In the genomic region with DNA sequence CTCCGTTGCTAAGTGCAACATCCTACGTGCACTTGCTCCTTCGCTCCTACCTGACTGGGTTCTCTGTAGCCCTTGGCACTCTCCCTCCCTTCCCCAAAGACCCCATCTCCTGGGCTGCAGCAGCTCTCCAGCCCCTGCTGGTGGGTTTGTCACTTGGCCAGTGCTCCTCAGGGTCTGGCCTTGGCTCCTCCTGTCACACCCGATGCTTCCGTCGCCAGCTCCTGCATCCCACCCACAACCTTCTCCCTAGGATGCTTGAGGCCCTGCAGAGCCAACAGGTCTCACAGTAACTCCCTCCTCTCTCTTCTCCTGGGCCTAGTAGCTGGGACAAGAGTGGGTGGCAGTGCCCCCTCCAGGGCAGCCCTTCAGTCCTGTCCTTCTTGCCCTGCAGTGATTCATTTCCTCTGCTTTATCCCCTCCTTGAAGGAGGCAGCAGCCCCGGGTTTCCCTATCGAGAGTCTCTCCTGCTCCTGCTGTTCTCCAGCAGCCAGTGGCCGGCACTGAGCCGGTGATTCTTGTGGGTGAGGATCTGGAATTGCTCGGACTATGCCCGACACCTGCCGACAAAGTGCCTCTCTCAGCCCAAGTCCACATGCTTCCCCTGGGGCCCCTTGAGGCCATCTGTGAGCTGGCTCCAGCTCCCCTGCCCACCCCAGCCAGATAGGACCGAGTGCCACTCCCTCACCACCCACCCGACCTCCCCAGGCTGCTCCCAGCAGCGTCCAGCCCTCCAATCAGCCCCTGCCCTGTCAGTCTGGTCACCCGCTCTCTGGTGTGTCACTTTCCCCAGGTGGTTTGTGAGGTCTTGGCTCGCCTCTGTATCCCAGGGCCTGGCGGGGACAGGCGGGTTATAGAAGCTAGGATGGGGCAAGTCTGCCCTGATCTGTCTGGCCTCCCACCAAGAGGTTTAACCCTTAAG, we compare ENCODE assay signal across 8 cellular contexts. TPM values are rescaled to one million over a fixed set of nuclear protein-coding genes. Genes with fewer than 3 reads are reported as not detected.
DNase-seq lines count a peak whose midpoint lies in the region; ATAC-seq, FAIRE-seq and TF ChIP-seq lines count a peak whose summit lies in the region.

No MANE protein-coding gene starts in this region.

- intact Hi-C loops in CD4-positive, alpha-beta T cell (cut with DNase I, micrococcal nuclease) = no loop called here
- intact Hi-C loops in GM12878 (cut with micrococcal nuclease; ENCODE audit: unreplicated experiment) = no loop called here
- intact Hi-C loops in right lobe of liver (cut with DNase I) = loop anchor here (10.0 kb wide), 2 partner anchors 231 to 321 kb away; no protein-coding TSS in a partner anchor

- no peaks in the 10 kb centered on the region for H3K9me3 ChIP-seq in CD4-positive, alpha-beta T cell (ENCODE audit: control insufficient read depth, low read length)
- H3K9me3 ChIP-seq in GM12878 (replicated peaks; ENCODE audit: control insufficient read depth, insufficient read depth, low read length) (peaks cover 3% of the 10 kb centered on the region; the same call in 2 of the 3 replicates), right lobe of liver (no peaks in the 10 kb centered on the region)

- H3K4me1 Mint-ChIP-seq in CD4-positive, alpha-beta T cell (ENCODE audit: low read depth) = peaks cover 12% of the 10 kb centered on the region

- H3K27me3 ChIP-seq in CD4-positive, alpha-beta T cell (ENCODE audit: control insufficient read depth, insufficient read depth, low read length) = no peaks in the 10 kb centered on the region
- no peaks in the 10 kb centered on the region for H3K27me3 ChIP-seq in GM12878 (replicated peaks in 1 of 2; ENCODE audit: control insufficient read depth in 2 of 2, insufficient read depth in 2 of 2, low read length in 1 of 2)
- no peaks in the 10 kb centered on the region for H3K27me3 ChIP-seq in right lobe of liver

- POLR2A ChIA-PET in CD4-positive, alpha-beta T cell (lab: Charles Lee) = interaction anchor here (1.8 kb wide), 1 partner anchor 17 kb away, joined by 4 read pairs; the partner anchor contains the start of gene CARHSP1
- POLR2A ChIA-PET in GM12878 (lab: Charles Lee) = interaction anchor here (0.6 kb wide), 1 partner anchor 86 kb away, joined by 4 read pairs; no protein-coding TSS in a partner anchor

- RAD21 ChIA-PET in GM12878 (lab: Charles Lee; ENCODE audit: unreplicated experiment) = interaction anchor here (0.6 to 1.9 kb wide), 4 partner anchors 51 to 249 kb away, joined by 3 to 5 read pairs (median 3); no protein-coding TSS in a partner anchor

- CTCF ChIA-PET in CD4-positive, alpha-beta T cell (lab: Charles Lee) = interaction anchor here (1.7 kb wide), 1 partner anchor 88 kb away, joined by 8 read pairs; the partner anchor contains the start of genes PMM2 and TMEM186
- CTCF ChIA-PET in GM12878 (lab: Yijun Ruan, JAX) = interaction anchor here (1.0 to 1.7 kb wide), 3 partner anchors 15 to 224 kb away, joined by 3 to 4 read pairs (median 4); no protein-coding TSS in a partner anchor

- no peak overlapping the region for H3K27ac ChIP-seq in CD4-positive, alpha-beta T cell (ENCODE audit: low read depth, low read length)
- H3K27ac ChIP-seq in GM12878 (ENCODE audit: control insufficient read depth, insufficient read depth) (no peak overlapping the region), right lobe of liver (no peak overlapping the region)

- DNase-seq in CD4-positive, alpha-beta T cell = no peak
- DNase-seq in HT-29 (ENCODE audit: low spot score) = peak; percentile 34
- DNase-seq in GM12878 (ENCODE audit: low read depth, low spot score) = no peak
- DNase-seq in right lobe of liver = peak in 2 of 3 donors; percentile 34 to 56
- DNase-seq in NCI-H526 treated with DMSO at 0.1 percent for 48 hours (lab: John Stamatoyannopoulos, UW) = no peak
- no peak for DNase-seq in NK-92 treated with Interleukin-12 subunit alpha and Interleukin-12 subunit beta, amount 100 ng/mL, for 24 hours (lab: John Stamatoyannopoulos, UW)

- peaks cover 14% of the 10 kb centered on the region for H3K4me1 ChIP-seq in GM12878 (ENCODE audit: control insufficient read depth, insufficient read depth, low read length)
- H3K4me1 ChIP-seq in right lobe of liver = no peaks in the 10 kb centered on the region

- no peak overlapping the region for H3K4me2 ChIP-seq in GM12878 (ENCODE audit: control insufficient read depth, insufficient read depth)

- peak overlapping the region; percentile 40 for H3K27ac Mint-ChIP-seq in CD4-positive, alpha-beta T cell

- no peak for FAIRE-seq in GM12878 (lab: Jason Lieb, UNC)

- H3K27me3 Mint-ChIP-seq in CD4-positive, alpha-beta T cell = peaks cover 9% of the 10 kb centered on the region

- H3K36me3 Mint-ChIP-seq in CD4-positive, alpha-beta T cell (ENCODE audit: low read depth) = peaks cover 15% of the 10 kb centered on the region

- WGBS in GM12878 (ENCODE audit: insufficient coverage, insufficient replicate concordance, low lambda C conversion rate, missing lambda C conversion rate) = 26% methylated on average over 20 of the region's 20 CpGs
- 18% methylated on average over 13 of the region's 20 CpGs for WGBS in right lobe of liver (ENCODE audit: insufficient coverage, low coverage, low lambda C conversion rate, missing lambda C conversion rate)

- H3K79me2 ChIP-seq in GM12878 (ENCODE audit: control insufficient read depth, insufficient read depth, low read length) = peaks cover 10% of the 10 kb centered on the region

- H3K4me3 ChIP-seq in GM12878 (no peak overlapping the region), right lobe of liver (no peak overlapping the region)

- TF ChIP-seq POLR2A in GM12878 (IDR thresholded peaks at IDR 0.05; ENCODE audit: low read depth, low read length) = peak; percentile 48
- no peak for TF ChIP-seq POLR2A in right lobe of liver (IDR thresholded peaks at IDR 0.05)

- H3K9ac ChIP-seq in GM12878 (ENCODE audit: control insufficient read depth, insufficient read depth, low read length) = no peak overlapping the region

- peaks cover 11 to 25% of the 10 kb centered on the region in 2 experiments for H3K36me3 ChIP-seq in GM12878 (ENCODE audit: control insufficient read depth in 2 of 2, insufficient read depth in 2 of 2, low read length in 1 of 2)
- H3K36me3 ChIP-seq in right lobe of liver = peaks cover 0 to 6% (median under 1%) of the 10 kb centered on the region in 4 donors

- in situ Hi-C loops in GM12878 (cut with MboI) = no loop called here

- no peak for TF ChIP-seq EP300 in GM12878 (IDR thresholded peaks at IDR 0.05; ENCODE audit: borderline replicate concordance in 1 of 2, control insufficient read depth in 1 of 2, low read depth in 2 of 2, low read length in 2 of 2)

- TF ChIP-seq CTCF in CD4-positive, alpha-beta T cell (IDR thresholded peaks at IDR 0.05) = no peak
- TF ChIP-seq CTCF in GM12878 (IDR thresholded peaks at IDR 0.05 in 2 of 3, conservative IDR thresholded peaks at IDR 0.05 in 1 of 3; ENCODE audit: control insufficient read depth in 2 of 3, extremely low read depth in 1 of 3, insufficient read depth in 1 of 3, low read depth in 3 of 3, low read length in 3 of 3) (no peak), right lobe of liver (IDR thresholded peaks at IDR 0.05) (no peak)

- no peak for ATAC-seq in CD4-positive, alpha-beta T cell (ENCODE audit: poor library complexity)
- ATAC-seq in GM12878 = peak; percentile 34
- peak; percentile 43 to 56 (median 54) for ATAC-seq in right lobe of liver
- ATAC-seq in HG02678 (IDR thresholded peaks at IDR 0.05; ENCODE audit: unreplicated experiment) = no peak
- ATAC-seq in GM19463 (IDR thresholded peaks at IDR 0.05; ENCODE audit: unreplicated experiment) = no peak

- BruUV-seq in GM12878 (replicated peaks; lab: Mats Ljungman, UMichigan) = no TSS peak

- SMC1A ChIA-PET in GM12878 (lab: Charles Lee; ENCODE audit: uncharacterized antibody, unreplicated experiment) = interaction anchor here (1.5 kb wide), 1 partner anchor 15 kb away, joined by 3 read pairs; no protein-coding TSS in a partner anchor

- no peaks in the 10 kb centered on the region for H4K20me1 ChIP-seq in GM12878 (ENCODE audit: control insufficient read depth, insufficient read depth)

- H3K4me3 Mint-ChIP-seq in CD4-positive, alpha-beta T cell = no peak overlapping the region

- H3K9me3 Mint-ChIP-seq in CD4-positive, alpha-beta T cell = no peaks in the 10 kb centered on the region

- no peak overlapping the region for H2AFZ ChIP-seq in GM12878 (ENCODE audit: control insufficient read depth, low read depth, low read length)

- TF ChIP-seq RAD21 in GM12878 (IDR thresholded peaks at IDR 0.05; ENCODE audit: insufficient read depth, low read depth, low read length) = no peak

RNA-seq across cellular contexts. Expression of gene LITAFD, which starts 3.8 kb away (rescaled TPM):
- under 1 TPM in 1 of 2 experiments, not detected in 1; 0.60 TPM for total RNA-seq in CD4-positive, alpha-beta T cell
- not detected in 2 replicates for total RNA-seq in HT-29 (2014; rRNA removed; shearing (Covaris generic))
- total RNA-seq in GM12878 (2013; cell fraction: nucleolus; rRNA removed) = not detected in 2 replicates
- total RNA-seq in GM12878 (2014; rRNA removed) (not detected in 2 replicates), GM12878 (2014; rRNA removed; fragmentation: Illumina TruSeq; extraction: Trizol) (not detected in 2 replicates), GM12878 (2021) (not detected in 2 replicates), right lobe of liver (not detected)
- polyA plus RNA-seq in GM12878 (2011; ENCODE audit: low read depth) = not detected
- polyA plus RNA-seq in GM12878 (2011; rRNA removed) (not detected in 2 replicates), GM12878 (2014; fragmentation: Illumina TruSeq; extraction: Trizol) (not detected in 2 replicates), GM12878 (2014; fragmentation: Nextera tagmentation; extraction: Ambion mirVana) (not detected), GM12878 (2014; rRNA removed) (not detected in 2 replicates), GM12878 (2016; fragmentation: Nextera tagmentation; extraction: Ambion mirVana) (not detected)
- polyA plus RNA-seq in GM12878 (2011; cell fraction: cytosol; rRNA removed) = not detected in 2 replicates
- polyA plus RNA-seq in GM12878 (2011; cell fraction: nucleus; rRNA removed) = not detected in 2 replicates
- polyA plus RNA-seq in GM12878 (2012) = not detected in 2 replicates
- not detected in 2 replicates for polyA minus RNA-seq in GM12878 (2011; rRNA and poly(A)+ RNA removed)
- polyA minus RNA-seq in GM12878 (2011; cell fraction: cytosol; rRNA and poly(A)+ RNA removed) = not detected in 2 replicates
- not detected in 2 replicates for polyA minus RNA-seq in GM12878 (2011; cell fraction: nucleus; rRNA and poly(A)+ RNA removed)

RNA-seq across cellular contexts. Expression of gene CARHSP1, which starts 17.1 kb away (rescaled TPM):
- total RNA-seq in CD4-positive, alpha-beta T cell = 10 to 100 TPM; 25.5 to 27.8 TPM
- total RNA-seq in HT-29 (2014; rRNA removed; shearing (Covaris generic)) = 197 and 220 TPM in 2 replicates
- 27.6 and 29.2 TPM in 2 replicates for total RNA-seq in GM12878 (2013; cell fraction: nucleolus; rRNA removed)
- 92.3 and 109 TPM in 2 replicates for total RNA-seq in GM12878 (2014; rRNA removed)
- 40.5 and 45.0 TPM in 2 replicates for total RNA-seq in GM12878 (2014; rRNA removed; fragmentation: Illumina TruSeq; extraction: Trizol)
- 61.3 and 68.6 TPM in 2 replicates for total RNA-seq in GM12878 (2021)
- 45.4 TPM for polyA plus RNA-seq in GM12878 (2011; ENCODE audit: low read depth)
- 39.2 and 65.3 TPM in 2 replicates for polyA plus RNA-seq in GM12878 (2011; rRNA removed)
- polyA plus RNA-seq in GM12878 (2011; cell fraction: cytosol; rRNA removed) = 94.4 and 162 TPM in 2 replicates
- 80.8 and 81.4 TPM in 2 replicates for polyA plus RNA-seq in GM12878 (2011; cell fraction: nucleus; rRNA removed)
- 61.2 and 68.1 TPM in 2 replicates for polyA plus RNA-seq in GM12878 (2012)
- 24.7 and 34.1 TPM in 2 replicates for polyA plus RNA-seq in GM12878 (2014; fragmentation: Illumina TruSeq; extraction: Trizol)
- 1 to 10 TPM; 5.5 to 8.4 TPM for polyA plus RNA-seq in GM12878 (2014; fragmentation: Nextera tagmentation; extraction: Ambion mirVana)
- polyA plus RNA-seq in GM12878 (2014; rRNA removed) = 104 and 112 TPM in 2 replicates
- 10 to 100 TPM; 83.2 to 86.2 TPM for polyA plus RNA-seq in GM12878 (2016; fragmentation: Nextera tagmentation; extraction: Ambion mirVana)
- polyA minus RNA-seq in GM12878 (2011; rRNA and poly(A)+ RNA removed) = 81.6 and 120 TPM in 2 replicates
- 39.4 and 40.0 TPM in 2 replicates for polyA minus RNA-seq in GM12878 (2011; cell fraction: cytosol; rRNA and poly(A)+ RNA removed)
- polyA minus RNA-seq in GM12878 (2011; cell fraction: nucleus; rRNA and poly(A)+ RNA removed) = 15.8 and 26.4 TPM in 2 replicates
- total RNA-seq in right lobe of liver = 100 to 1,000 TPM in 1 of 6 experiments, 10 to 100 TPM in 5; 61.5 to 132 (median 73.1) TPM

Comparison
In these comparisons a context has a peak if more than half of its experiments do, and no peak if none do; other contexts are left out.
1. ATAC-seq: peak in GM12878 (single experiment) and right lobe of liver (4 of 4); none in CD4-positive, alpha-beta T cell (single experiment), HG02678 (single experiment) and GM19463 (single experiment).
2. DNase-seq: peak in HT-29 (single experiment) and right lobe of liver (2 of 3); none in CD4-positive, alpha-beta T cell (0 of 10), GM12878 (single experiment), NCI-H526 treated with DMSO at 0.1 percent for 48 hours (single experiment) and NK-92 treated with Interleukin-12 subunit alpha and Interleukin-12 subunit beta, amount 100 ng/mL, for 24 hours (single experiment).
3. intact Hi-C loops: an anchor here in right lobe of liver (10.0 kb wide); none called in CD4-positive, alpha-beta T cell and GM12878.